Comparison of ENCODE assay signal across 1 cellular context in genomic region chr21:46675595-46676280, GRCh38.
TF ChIP-seq lines count a peak whose summit lies in the region.

No MANE protein-coding gene starts in this region.

TF ChIP-seq in K562, 482 proteins besides CTCF, POLR2A, EP300 and RAD21 (continued from another document):
- TF ChIP-seq E2F6 (IDR thresholded peaks at IDR 0.05; ENCODE audit: borderline replicate concordance in 1 of 2, extremely low read depth in 1 of 2, insufficient read depth in 1 of 2, insufficient read length in 1 of 2, low read depth in 1 of 2, low read length in 1 of 2, poor library complexity in 1 of 2, severe bottlenecking in 1 of 2) (peak in 1 of 2 experiments; percentile 23), ELF2 (CRISPR knock-in tag; IDR thresholded peaks at IDR 0.05) (no peak), MAX (CRISPR knock-in tag; IDR thresholded peaks at IDR 0.05) (no peak), ZBTB11 (CRISPR knock-in tag; IDR thresholded peaks at IDR 0.05) (no peak), TGIF2 (CRISPR knock-in tag; IDR thresholded peaks at IDR 0.05) (no peak), SIN3A (IDR thresholded peaks at IDR 0.05; ENCODE audit: borderline replicate concordance in 2 of 2, control insufficient read depth in 1 of 2, low read depth in 2 of 2, low read length in 2 of 2) (no peak), CCNT2 (IDR thresholded peaks at IDR 0.05; ENCODE audit: borderline replicate concordance, extremely low read depth, insufficient read length, low read depth, low read length) (no peak), NRF1 (conservative IDR thresholded peaks at IDR 0.05 in 1 of 2, IDR thresholded peaks at IDR 0.05 in 1 of 2) (no peak), ZNF695 (CRISPR knock-in tag; IDR thresholded peaks at IDR 0.05) (no peak), L3MBTL2 (IDR thresholded peaks at IDR 0.05) (peak; percentile 62), POLR2AphosphoS2 (IDR thresholded peaks at IDR 0.05; ENCODE audit: low read length) (no peak), DDX20 (tag; IDR thresholded peaks at IDR 0.05; ENCODE audit: low read depth) (no peak), ZNF696 (CRISPR knock-in tag; conservative IDR thresholded peaks at IDR 0.05) (no peak), RBFOX2 (IDR thresholded peaks at IDR 0.05; ENCODE audit: low read depth, low read length) (no peak), SNIP1 (IDR thresholded peaks at IDR 0.05; ENCODE audit: low read depth) (no peak), PYGO2 (tag; IDR thresholded peaks at IDR 0.05) (no peak), ATF7 (IDR thresholded peaks at IDR 0.05) (no peak), CHD2 (IDR thresholded peaks at IDR 0.05; ENCODE audit: low read depth, low read length) (no peak), ZNF3 (CRISPR knock-in tag; IDR thresholded peaks at IDR 0.05) (no peak), FOXP4 (CRISPR knock-in tag; IDR thresholded peaks at IDR 0.05; ENCODE audit: borderline replicate concordance) (no peak)
TF ChIP-seq in K562: peak in this region for 3.
